In genomic region chr20:35518975-35519374, GRCh38 we compare ENCODE assay signal across 39 cellular contexts. TPM values are rescaled to one million over a fixed set of nuclear protein-coding genes. Genes with fewer than 3 reads are reported as not detected.
"Had no signal": no experiment of that assay in that cellular context is flagged by ENCODE, and none has a peak within 500 bp of the region (broad histone marks: within the 10 kb centered on the region; RNA-seq: fewer than 3 reads in every experiment).

No MANE protein-coding gene starts in this region.

- H3K27me3 ChIP-seq: adrenal gland, body of pancreas, brain microvascular endothelial cell, breast epithelium had no signal

- DNase-seq: activated B cell treated with CpG ODN at 0.5 μM for 24 hours; activated CD4-positive, alpha-beta memory T cell treated with anti-CD3 and anti-CD28 coated beads for 36 hours; activated CD4-positive, alpha-beta T cell treated with anti-CD3 and anti-CD28 coated beads for 4 hours; activated CD4-positive, alpha-beta T cell treated with anti-CD3 and anti-CD28 coated beads, Interleukin-2, amount 10 ng/mL, durations not matched to agents 24 days and 14 days; activated CD4-positive, alpha-beta T cell treated with anti-CD3 and anti-CD28 coated beads, Interleukin-2, amount 50 U/mL, for 1 hour; activated CD4-positive, alpha-beta T cell treated with anti-CD3 and anti-CD28 coated beads, Interleukin-2, amount 50 U/mL, for 4 hours; activated CD4-positive, CD25-positive, alpha-beta regulatory T cell treated with anti-CD3 and anti-CD28 coated beads, Interleukin-2, amount 50 U/mL, for 72 hours; activated CD8-positive, alpha-beta memory T cell treated with anti-CD3 and anti-CD28 coated beads, Interleukin-2, amount 50 U/mL, for 4 hours; activated CD8-positive, alpha-beta T cell treated with anti-CD3 and anti-CD28 coated beads for 36 hours; activated effector memory CD4-positive, alpha-beta T cell treated with anti-CD3 and anti-CD28 coated beads, Interleukin-2, amount 50 U/mL, for 16 hours; activated gamma-delta T cell treated with Interleukin-2 at 50 U/mL for 16 hours; activated naive CD4-positive, alpha-beta T cell; activated naive CD4-positive, alpha-beta T cell treated with anti-CD3 and anti-CD28 coated beads for 36 hours; activated naive CD4-positive, alpha-beta T cell treated with anti-CD3 and anti-CD28 coated beads, Interleukin-2, amount 50 U/mL, for 16 hours; activated naive CD8-positive, alpha-beta T cell treated with anti-CD3 and anti-CD28 coated beads for 36 hours; activated T-cell treated with anti-CD3 and anti-CD28 coated beads for 4 hours; activated T-cell treated with anti-CD3 and anti-CD28 coated beads, Interleukin-2, amount 50 U/mL, for 1 hour; activated T-cell treated with anti-CD3 and anti-CD28 coated beads, Interleukin-2, amount 50 U/mL, for 48 hours; adrenal gland; amniotic stem cell; body of pancreas; brain microvascular endothelial cell; central memory CD4-positive, alpha-beta T cell; T-helper 2 cell; T-helper 9 cell had no signal

- H3K36me3 Mint-ChIP-seq: activated naive CD4-positive, alpha-beta T cell treated with anti-CD3 and anti-CD28 coated beads, Interleukin-2, amount 50 U/mL, for 72 hours; activated naive CD8-positive, alpha-beta T cell treated with anti-CD3 and anti-CD28 coated beads for 36 hours had no signal

- H3K27ac ChIP-seq: adrenal gland, body of pancreas, brain microvascular endothelial cell, breast epithelium, VCaP had no signal

- FAIRE-seq: astrocyte, colon, TTC549 had no signal

- H3K36me3 ChIP-seq: adrenal gland, breast epithelium had no signal

- H3K9me3 ChIP-seq: adrenal gland, body of pancreas, breast epithelium had no signal

- H3K9me3 Mint-ChIP-seq: activated B cell treated with CpG ODN at 0.5 μM for 24 hours; activated CD4-positive, alpha-beta memory T cell treated with anti-CD3 and anti-CD28 coated beads for 36 hours; activated CD4-positive, alpha-beta T cell treated with anti-CD3 and anti-CD28 coated beads, Interleukin-2, amount 10 ng/mL, durations not matched to agents 24 days and 14 days; activated CD8-positive, alpha-beta T cell treated with anti-CD3 and anti-CD28 coated beads for 36 hours; activated naive CD4-positive, alpha-beta T cell treated with anti-CD3 and anti-CD28 coated beads for 36 hours; activated naive CD4-positive, alpha-beta T cell treated with anti-CD3 and anti-CD28 coated beads, Interleukin-2, amount 50 U/mL, for 72 hours; activated naive CD8-positive, alpha-beta T cell treated with anti-CD3 and anti-CD28 coated beads for 36 hours; activated T-helper 1 cell treated with anti-CD3 and anti-CD28 coated beads, Interleukin-12 subunit alpha, Interleukin-12 subunit beta, Interleukin-2, Interleukin-4 antibody, amounts not matched to agents 30 ng/mL and 10 ng/mL and 1 ng/mL, durations not matched to agents 14 hours and 24 hours and 36 hours; activated T-helper 17 cell treated with anti-CD3 and anti-CD28 coated beads, Interleukin-2, amount 50 U/mL, for 72 hours; T-helper 1 cell treated with Interleukin-12 subunit alpha and Interleukin-12 subunit beta and Interleukin-4 antibody, amounts not matched to agents 30 μg/mL and 1 μg/mL, for 36 hours; T-helper 2 cell treated with Interferon-gamma antibody and Interleukin-4, amounts not matched to agents 5 μg/mL and 100 μg/mL, for 36 hours had no signal

- ATAC-seq: activated CD8-positive, alpha-beta T cell treated with anti-CD3 and anti-CD28 coated beads for 36 hours; activated naive CD4-positive, alpha-beta T cell treated with anti-CD3 and anti-CD28 coated beads, Interleukin-2, amount 50 U/mL, for 72 hours; activated T-helper 17 cell treated with anti-CD3 and anti-CD28 coated beads, Interleukin-2, amount 50 U/mL, for 72 hours; body of pancreas had no signal

- H3K4me1 Mint-ChIP-seq: activated B cell treated with CpG ODN at 0.5 μM for 24 hours; activated CD4-positive, alpha-beta T cell treated with anti-CD3 and anti-CD28 coated beads, Interleukin-2, amount 10 ng/mL, durations not matched to agents 24 days and 14 days; activated naive CD8-positive, alpha-beta T cell treated with anti-CD3 and anti-CD28 coated beads for 36 hours; activated T-helper 17 cell treated with anti-CD3 and anti-CD28 coated beads, Interleukin-2, amount 50 U/mL, for 72 hours had no signal

- H3K4me1 ChIP-seq: body of pancreas, breast epithelium had no signal

- H3K27me3 Mint-ChIP-seq: activated B cell treated with CpG ODN at 0.5 μM for 24 hours; activated CD4-positive, alpha-beta memory T cell treated with anti-CD3 and anti-CD28 coated beads for 36 hours; activated CD4-positive, alpha-beta T cell treated with anti-CD3 and anti-CD28 coated beads, Interleukin-2, amount 10 ng/mL, durations not matched to agents 24 days and 14 days; activated CD8-positive, alpha-beta T cell treated with anti-CD3 and anti-CD28 coated beads for 36 hours; activated naive CD8-positive, alpha-beta T cell treated with anti-CD3 and anti-CD28 coated beads for 36 hours; activated T-helper 17 cell treated with anti-CD3 and anti-CD28 coated beads, Interleukin-2, amount 50 U/mL, for 72 hours had no signal

- H3K27ac Mint-ChIP-seq: activated B cell treated with CpG ODN at 0.5 μM for 24 hours; activated CD4-positive, alpha-beta memory T cell treated with anti-CD3 and anti-CD28 coated beads for 36 hours; activated CD4-positive, alpha-beta T cell treated with anti-CD3 and anti-CD28 coated beads, Interleukin-2, amount 10 ng/mL, durations not matched to agents 24 days and 14 days; activated CD8-positive, alpha-beta T cell treated with anti-CD3 and anti-CD28 coated beads for 36 hours; activated naive CD4-positive, alpha-beta T cell treated with anti-CD3 and anti-CD28 coated beads for 36 hours; activated naive CD8-positive, alpha-beta T cell treated with anti-CD3 and anti-CD28 coated beads for 36 hours; activated T-helper 1 cell treated with anti-CD3 and anti-CD28 coated beads, Interleukin-12 subunit alpha, Interleukin-12 subunit beta, Interleukin-2, Interleukin-4 antibody, amounts not matched to agents 30 ng/mL and 10 ng/mL and 1 ng/mL, durations not matched to agents 14 hours and 24 hours and 36 hours; activated T-helper 17 cell treated with anti-CD3 and anti-CD28 coated beads, Interleukin-2, amount 50 U/mL, for 72 hours; T-helper 1 cell treated with Interleukin-12 subunit alpha and Interleukin-12 subunit beta and Interleukin-4 antibody, amounts not matched to agents 30 μg/mL and 1 μg/mL, for 36 hours; T-helper 2 cell treated with Interferon-gamma antibody and Interleukin-4, amounts not matched to agents 5 μg/mL and 100 μg/mL, for 36 hours had no signal

- H3K4me3 Mint-ChIP-seq: activated B cell treated with CpG ODN at 0.5 μM for 24 hours; activated CD4-positive, alpha-beta memory T cell treated with anti-CD3 and anti-CD28 coated beads for 36 hours; activated CD4-positive, alpha-beta T cell treated with anti-CD3 and anti-CD28 coated beads, Interleukin-2, amount 10 ng/mL, durations not matched to agents 24 days and 14 days; activated CD8-positive, alpha-beta T cell treated with anti-CD3 and anti-CD28 coated beads for 36 hours; activated naive CD4-positive, alpha-beta T cell treated with anti-CD3 and anti-CD28 coated beads for 36 hours; activated naive CD8-positive, alpha-beta T cell treated with anti-CD3 and anti-CD28 coated beads for 36 hours; activated T-helper 1 cell treated with anti-CD3 and anti-CD28 coated beads, Interleukin-12 subunit alpha, Interleukin-12 subunit beta, Interleukin-2, Interleukin-4 antibody, amounts not matched to agents 30 ng/mL and 10 ng/mL and 1 ng/mL, durations not matched to agents 14 hours and 24 hours and 36 hours; activated T-helper 17 cell treated with anti-CD3 and anti-CD28 coated beads, Interleukin-2, amount 50 U/mL, for 72 hours; T-helper 1 cell treated with Interleukin-12 subunit alpha and Interleukin-12 subunit beta and Interleukin-4 antibody, amounts not matched to agents 30 μg/mL and 1 μg/mL, for 36 hours; T-helper 2 cell treated with Interferon-gamma antibody and Interleukin-4, amounts not matched to agents 5 μg/mL and 100 μg/mL, for 36 hours had no signal

- H3K4me3 ChIP-seq: adrenal gland, body of pancreas, breast epithelium had no signal

RNA-seq across cellular contexts. Expression of gene C20orf173, which starts 10.5 kb away (rescaled TPM):
- total RNA-seq: activated B cell treated with CpG ODN at 0.5 μM for 24 hours; activated CD4-positive, alpha-beta memory T cell treated with anti-CD3 and anti-CD28 coated beads for 36 hours; activated CD4-positive, alpha-beta T cell treated with anti-CD3 and anti-CD28 coated beads, Interleukin-2, amount 10 ng/mL, durations not matched to agents 24 days and 14 days; activated CD8-positive, alpha-beta memory T cell treated with anti-CD3 and anti-CD28 coated beads for 36 hours; activated CD8-positive, alpha-beta T cell treated with anti-CD3 and anti-CD28 coated beads for 36 hours; activated naive CD4-positive, alpha-beta T cell treated with anti-CD3 and anti-CD28 coated beads for 36 hours; activated naive CD4-positive, alpha-beta T cell treated with anti-CD3 and anti-CD28 coated beads, Interleukin-2, amount 50 U/mL, for 72 hours; activated naive CD8-positive, alpha-beta T cell treated with anti-CD3 and anti-CD28 coated beads for 36 hours; activated T-helper 1 cell treated with anti-CD3 and anti-CD28 coated beads, Interleukin-12 subunit alpha, Interleukin-12 subunit beta, Interleukin-2, Interleukin-4 antibody, amounts not matched to agents 30 ng/mL and 10 ng/mL and 1 ng/mL, durations not matched to agents 14 hours and 24 hours and 36 hours; activated T-helper 17 cell treated with anti-CD3 and anti-CD28 coated beads, Interleukin-2, amount 50 U/mL, for 72 hours; adrenal gland; aorta; astrocyte; body of pancreas; breast epithelium; cardiac septum; cerebellum had no signal
- polyA plus RNA-seq: adrenal gland, aorta had no signal
